1 cellular context compared by ENCODE assay signal in the genomic region with DNA sequence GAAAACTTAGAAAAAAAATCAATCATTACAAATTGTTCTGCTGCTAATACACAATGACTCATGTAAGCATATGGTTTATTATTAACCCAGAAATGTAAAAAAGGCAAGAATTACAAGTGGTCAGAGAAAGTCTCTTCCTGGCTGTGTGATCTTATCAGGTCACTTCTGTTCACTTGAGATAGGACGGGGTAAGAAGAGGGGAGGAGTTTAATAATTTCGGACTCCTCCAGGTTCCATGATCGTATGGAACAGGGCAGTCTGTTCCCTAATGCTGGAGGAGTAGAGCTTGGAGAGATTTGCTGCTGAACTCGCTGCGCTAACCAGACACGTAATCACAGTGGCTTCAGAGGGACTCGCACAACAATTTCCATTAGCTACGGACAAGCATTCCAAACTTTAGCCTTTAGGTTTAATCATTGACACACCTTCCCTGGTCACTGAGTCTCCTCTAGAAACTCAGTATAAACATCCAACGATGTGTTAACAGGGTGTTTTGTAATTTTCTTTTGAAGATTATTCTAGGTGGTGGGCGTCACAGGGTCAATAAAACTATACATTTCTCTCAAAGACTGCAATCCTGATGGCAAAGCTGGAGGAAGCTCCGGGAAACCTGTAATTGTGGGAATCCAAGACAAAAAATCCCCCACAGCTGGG.
TF ChIP-seq lines count a peak whose summit lies in the region.

No MANE protein-coding gene starts in this region.

TF ChIP-seq in IMR-90, 13 proteins besides CTCF, POLR2A, EP300 and RAD21 (continued from another document):
- TF ChIP-seq, protein P1, sequence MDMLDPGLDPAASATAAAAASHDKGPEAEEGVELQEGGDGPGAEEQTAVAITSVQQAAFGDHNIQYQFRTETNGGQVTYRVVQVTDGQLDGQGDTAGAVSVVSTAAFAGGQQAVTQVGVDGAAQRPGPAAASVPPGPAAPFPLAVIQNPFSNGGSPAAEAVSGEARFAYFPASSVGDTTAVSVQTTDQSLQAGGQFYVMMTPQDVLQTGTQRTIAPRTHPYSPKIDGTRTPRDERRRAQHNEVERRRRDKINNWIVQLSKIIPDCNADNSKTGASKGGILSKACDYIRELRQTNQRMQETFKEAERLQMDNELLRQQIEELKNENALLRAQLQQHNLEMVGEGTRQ (IDR thresholded peaks at IDR 0.05; ENCODE audit: low read depth, low read length), result no peak
- TF ChIP-seq MAZ (IDR thresholded peaks at IDR 0.05; ENCODE audit: borderline replicate concordance, low read depth, low read length) (no peak), CHD1 (IDR thresholded peaks at IDR 0.05; ENCODE audit: low read depth, low read length) (no peak)
